21 cellular contexts compared by ENCODE assay signal in the genomic region with DNA sequence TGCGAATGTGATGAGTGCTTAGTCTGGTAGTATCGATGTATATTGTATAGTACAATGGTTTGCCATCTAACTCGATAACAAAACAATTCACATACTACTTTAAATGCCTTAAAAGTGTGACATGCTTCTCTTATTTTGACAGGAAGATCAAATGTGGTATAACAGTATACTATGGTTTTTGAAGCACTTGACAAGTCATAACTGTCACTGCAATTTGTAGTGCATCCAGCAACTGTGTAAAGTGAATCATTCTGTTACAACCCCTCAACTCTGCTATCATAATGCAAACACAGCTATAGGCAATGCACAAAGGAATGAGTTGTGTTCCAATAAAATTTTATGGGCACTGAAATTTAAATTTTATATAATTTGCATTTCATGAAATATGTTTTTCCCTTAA.
"Had no signal": no experiment of that assay in that cellular context is flagged by ENCODE, and none has a peak within 500 bp of the region (broad histone marks: within the 10 kb centered on the region; RNA-seq: fewer than 3 reads in every experiment).

No MANE protein-coding gene starts in this region.

- H3K36me3 ChIP-seq: adrenal gland, right lobe of liver, thyroid gland had no signal

- H3K4me3 ChIP-seq: adrenal gland, esophagus squamous epithelium, heart right ventricle, right lobe of liver, smooth muscle cell, thyroid gland had no signal

- H3K9ac ChIP-seq: parathyroid adenoma had no signal

- H3K79me2 ChIP-seq: parathyroid adenoma had no signal

- H3K9me3 Mint-ChIP-seq: activated naive CD4-positive, alpha-beta T cell treated with anti-CD3 and anti-CD28 coated beads, Interleukin-2, amount 50 U/mL, for 24 hours had no signal

- H3K27me3 ChIP-seq: adrenal gland, esophagus squamous epithelium, heart right ventricle, right lobe of liver, thyroid gland had no signal

- H3K9me3 ChIP-seq: adrenal gland, esophagus squamous epithelium, right lobe of liver, thyroid gland had no signal

- H2AFZ ChIP-seq: parathyroid adenoma had no signal

- H3K27ac Mint-ChIP-seq: activated naive CD4-positive, alpha-beta T cell treated with anti-CD3 and anti-CD28 coated beads, Interleukin-2, amount 50 U/mL, for 24 hours; stimulated activated memory B cell treated with anti-CD40 and anti-IgM and Interleukin-4, amounts not matched to agents 10 μg/mL and 1 μg/mL and 100 μg/mL, for 72 hours had no signal

- ATAC-seq: heart right ventricle; left ventricle myocardium superior; naive thymus-derived CD8-positive, alpha-beta T cell; right lobe of liver; stimulated activated memory B cell treated with anti-CD40 and anti-IgM and Interleukin-4, amounts not matched to agents 10 μg/mL and 1 μg/mL and 100 μg/mL, for 72 hours had no signal

- DNase-seq: activated CD4-positive, alpha-beta T cell treated with anti-CD3 and anti-CD28 coated beads for 48 hours; activated effector memory CD4-positive, alpha-beta T cell treated with anti-CD3 and anti-CD28 coated beads, Interleukin-2, amount 50 U/mL, for 16 hours; adrenal gland; dermis blood vessel endothelial cell; effector memory CD4-positive, alpha-beta T cell; esophagus squamous epithelium; heart right ventricle; kidney glomerular epithelial cell; left ventricle myocardium superior; mesendoderm; naive thymus-derived CD8-positive, alpha-beta T cell; right lobe of liver; stimulated activated CD4-positive, alpha-beta T cell treated with anti-CD3 and anti-CD28 coated beads, Interleukin-4, amount 100 ng/mL, for 24 hours; SW 1271; thyroid gland; WERI-Rb-1 had no signal

- H3K4me3 Mint-ChIP-seq: naive thymus-derived CD8-positive, alpha-beta T cell; stimulated activated memory B cell treated with anti-CD40 and anti-IgM and Interleukin-4, amounts not matched to agents 10 μg/mL and 1 μg/mL and 100 μg/mL, for 72 hours had no signal

- H3K4me2 ChIP-seq: smooth muscle cell had no signal

- H3K27me3 Mint-ChIP-seq: activated naive CD4-positive, alpha-beta T cell treated with anti-CD3 and anti-CD28 coated beads, Interleukin-2, amount 50 U/mL, for 24 hours; naive thymus-derived CD8-positive, alpha-beta T cell; stimulated activated memory B cell treated with anti-CD40 and anti-IgM and Interleukin-4, amounts not matched to agents 10 μg/mL and 1 μg/mL and 100 μg/mL, for 72 hours had no signal

- FAIRE-seq: bronchial epithelial cell had no signal

- H3K27ac ChIP-seq: adrenal gland, esophagus squamous epithelium, heart right ventricle, parathyroid adenoma, right lobe of liver, thyroid gland, WERI-Rb-1 had no signal

- H3K4me1 ChIP-seq: adrenal gland, esophagus squamous epithelium, heart right ventricle, parathyroid adenoma, right lobe of liver, thyroid gland had no signal
